ENCODE assay signal across 9 cellular contexts in the genomic region with DNA sequence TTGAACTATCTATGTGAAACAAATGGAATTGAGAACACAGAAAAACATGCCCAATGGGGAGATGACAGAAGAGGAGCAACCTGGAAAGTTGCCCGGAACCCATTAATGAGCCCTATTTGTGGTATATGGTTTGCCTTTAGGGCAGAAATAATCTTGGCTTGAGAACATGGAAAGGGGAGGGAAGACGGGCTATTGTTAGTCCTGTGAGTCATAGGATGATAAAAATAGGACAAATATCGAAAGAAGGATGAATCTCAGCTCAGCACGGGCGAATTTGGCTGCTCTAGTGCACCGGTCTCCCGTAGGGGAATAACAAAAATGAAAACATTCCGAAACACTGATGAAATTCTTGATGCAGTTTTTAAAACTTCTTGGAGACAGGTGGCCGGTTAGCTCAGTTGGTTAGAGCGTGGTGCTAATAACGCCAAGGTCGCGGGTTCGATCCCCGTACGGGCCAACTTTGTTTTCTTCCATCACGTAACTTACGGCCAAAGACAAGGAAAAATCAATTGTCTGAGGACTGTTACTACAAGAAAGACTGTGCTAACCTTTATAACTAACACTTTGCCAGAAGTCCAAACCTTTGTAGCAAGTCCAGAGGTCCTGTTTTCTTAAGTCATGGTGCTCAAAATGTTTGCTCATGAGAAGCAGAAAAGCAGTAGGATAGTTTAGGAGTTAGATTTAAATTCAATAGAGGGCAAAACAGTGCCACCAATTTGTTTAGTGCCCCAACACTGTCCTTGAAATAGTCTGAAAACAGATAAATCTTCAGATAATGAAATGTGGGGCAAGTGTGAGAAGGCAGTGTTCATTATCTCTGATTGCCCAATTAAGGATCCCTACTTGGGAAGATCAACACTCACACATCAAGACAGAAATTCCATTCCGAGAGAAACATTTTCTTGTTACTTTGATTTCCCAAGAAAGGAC. TPM values are rescaled to one million over a fixed set of nuclear protein-coding genes. Genes with fewer than 3 reads are reported as not detected.
DNase-seq lines count a peak whose midpoint lies in the region; ATAC-seq and TF ChIP-seq lines count a peak whose summit lies in the region.
"Had no signal": no experiment of that assay in that cellular context is flagged by ENCODE, and none has a peak within 500 bp of the region (broad histone marks: within the 10 kb centered on the region; RNA-seq: fewer than 3 reads in every experiment).

No MANE protein-coding gene starts in this region.

- H3K9me2 ChIP-seq in GM23338 (ENCODE audit: insufficient read depth): no peaks in the 10 kb centered on the region

- DNase-seq in DMS 273 treated with DMSO at 0.1 percent for 48 hours (lab: John Stamatoyannopoulos, UW) (peak; percentile 91), GM23338 (ENCODE audit: low spot score) (peak; percentile 84), NB4 (ENCODE audit: low read depth) (peak; percentile 90), left cardiac atrium (peak; percentile 77), posterior cingulate gyrus (peak in 9 of 10 donors; percentile 40 to 94 (median 55)), ureter (ENCODE audit: low spot score) (peak; percentile 83)
- peak; percentile 83 for DNase-seq in activated naive CD8-positive, alpha-beta T cell treated with anti-CD3 and anti-CD28 coated beads, Interleukin-2, amount 10 ng/mL, durations not matched to agents 7 days and 5 days

- POLR2A ChIA-PET in activated naive CD8-positive, alpha-beta T cell treated with anti-CD3 and anti-CD28 coated beads, Interleukin-2, amount 10 ng/mL, durations not matched to agents 7 days and 5 days (lab: Charles Lee): interaction anchor here (1.0 to 2.7 kb wide), 5 partner anchors 16 to 395 kb away, joined by 3 to 24 read pairs (median 5); a partner anchor contains a TSS

- no peaks in the 10 kb centered on the region for H4K20me1 ChIP-seq in GM23338 (replicated peaks; ENCODE audit: insufficient read depth)

- no peaks in the 10 kb centered on the region for H3K4me1 ChIP-seq in GM23338 (ENCODE audit: insufficient read depth)

- no peak overlapping the region for H3K4me3 Mint-ChIP-seq in GM23338
- H3K4me3 Mint-ChIP-seq in activated naive CD8-positive, alpha-beta T cell treated with anti-CD3 and anti-CD28 coated beads, Interleukin-2, amount 10 ng/mL, durations not matched to agents 7 days and 5 days: no peak overlapping the region
- H3K4me3 Mint-ChIP-seq: activated naive CD8-positive, alpha-beta T cell had no signal

- H3K27ac ChIP-seq in GM23338 (ENCODE audit: low read depth): peak overlapping the region; percentile 28

- H3K27ac Mint-ChIP-seq in GM23338: no peak overlapping the region
- no peak overlapping the region for H3K27ac Mint-ChIP-seq in activated naive CD8-positive, alpha-beta T cell treated with anti-CD3 and anti-CD28 coated beads, Interleukin-2, amount 10 ng/mL, durations not matched to agents 7 days and 5 days

- peaks cover 5% of the 10 kb centered on the region; the same call in 2 of the 3 replicates for H3K9me3 Mint-ChIP-seq in GM23338
- H3K9me3 Mint-ChIP-seq in activated naive CD8-positive, alpha-beta T cell treated with anti-CD3 and anti-CD28 coated beads, Interleukin-2, amount 10 ng/mL, durations not matched to agents 7 days and 5 days: no peaks in the 10 kb centered on the region

- TF ChIP-seq CTCF in GM23338 (conservative IDR thresholded peaks at IDR 0.05; ENCODE audit: low read depth in 2 of 2): no peak
- TF ChIP-seq CTCF in NB4 (IDR thresholded peaks at IDR 0.05; ENCODE audit: low read depth, low read length): no peak

- peak; percentile 35 for ATAC-seq in GM23338
- peak; percentile 71 for ATAC-seq in SK-N-SH treated with all-trans-retinoic acid at 6 μM for 48 hours
- ATAC-seq in activated naive CD8-positive, alpha-beta T cell treated with anti-CD3 and anti-CD28 coated beads, Interleukin-2, amount 10 ng/mL, durations not matched to agents 7 days and 5 days (ENCODE audit: low read depth): peak; percentile 57
- peak; percentile 81 to 89 for ATAC-seq in left cardiac atrium

- 0 out of 2 replicates have a peak, but pooled peaks cover 2% of the 10 kb centered on the region for H3F3A ChIP-seq in GM23338 (replicated peaks; ENCODE audit: low read depth)

- H2AFZ ChIP-seq in GM23338: peak overlapping the region; percentile 84

- H3K79me2 ChIP-seq in GM23338 (replicated peaks; ENCODE audit: insufficient read depth): no peaks in the 10 kb centered on the region

- no peaks in the 10 kb centered on the region for H3K36me3 Mint-ChIP-seq in GM23338 (ENCODE audit: low read depth)
- H3K36me3 Mint-ChIP-seq in activated naive CD8-positive, alpha-beta T cell treated with anti-CD3 and anti-CD28 coated beads, Interleukin-2, amount 10 ng/mL, durations not matched to agents 7 days and 5 days: no peaks in the 10 kb centered on the region
- H3K36me3 Mint-ChIP-seq: activated naive CD8-positive, alpha-beta T cell had no signal

- H3K36me3 ChIP-seq in GM23338 (ENCODE audit: insufficient read depth): no peaks in the 10 kb centered on the region

- intact Hi-C loops in left cardiac atrium (cut with DNase I): loop anchor here in 1 of 2 donors (2.0 kb wide), 2 partner anchors 15 to 33 kb away; no protein-coding TSS in a partner anchor
- intact Hi-C loops in posterior cingulate gyrus (cut with DNase I): loop anchor here (1.0 to 10.0 kb wide), 3 partner anchors 14 to 239 kb away; a partner anchor contains a TSS

- H3K4me1 Mint-ChIP-seq in GM23338: peaks cover 14% of the 10 kb centered on the region; the same call in 2 of the 3 replicates
- peaks cover 19% of the 10 kb centered on the region for H3K4me1 Mint-ChIP-seq in activated naive CD8-positive, alpha-beta T cell treated with anti-CD3 and anti-CD28 coated beads, Interleukin-2, amount 10 ng/mL, durations not matched to agents 7 days and 5 days

- H3K27me3 ChIP-seq in GM23338 (ENCODE audit: insufficient read depth): no peaks in the 10 kb centered on the region

- H3K27me3 Mint-ChIP-seq in GM23338 (ENCODE audit: insufficient read depth, low read depth, poor library complexity): peaks cover 21% of the 10 kb centered on the region
- H3K27me3 Mint-ChIP-seq in activated naive CD8-positive, alpha-beta T cell treated with anti-CD3 and anti-CD28 coated beads, Interleukin-2, amount 10 ng/mL, durations not matched to agents 7 days and 5 days: no peaks in the 10 kb centered on the region
- H3K27me3 Mint-ChIP-seq: activated naive CD8-positive, alpha-beta T cell had no signal

- H3K4me3 ChIP-seq in GM23338 (peak overlapping the region; percentile 70), NB4 (ENCODE audit: low read depth, low read length) (peak overlapping the region; percentile 88)

- H3K4me2 ChIP-seq in GM23338: peak overlapping the region; percentile 83

- no peak for TF ChIP-seq POLR2A in NB4 (IDR thresholded peaks at IDR 0.05; ENCODE audit: extremely low read depth, insufficient read length)

TF ChIP-seq in GM23338, 12 proteins besides CTCF, POLR2A, EP300 and RAD21 (continues in another document):
- no peak for TF ChIP-seq EZH2 (IDR thresholded peaks at IDR 0.05; ENCODE audit: low read depth, unreplicated experiment)
- TF ChIP-seq CREB1 (CRISPR knock-in tag; IDR thresholded peaks at IDR 0.05; ENCODE audit: low read depth): no peak
- no peak for TF ChIP-seq ZNF114 (CRISPR knock-in tag; IDR thresholded peaks at IDR 0.05)
- TF ChIP-seq EZH2phosphoT487 (IDR thresholded peaks at IDR 0.05; ENCODE audit: unreplicated experiment): no peak
- TF ChIP-seq STAT1 (IDR thresholded peaks at IDR 0.05; ENCODE audit: unreplicated experiment): no peak

TF ChIP-seq in SK-N-SH treated with all-trans-retinoic acid at 6 μM for 48 hours, 23 proteins besides CTCF, POLR2A, EP300 and RAD21 (continues in another document):
- TF ChIP-seq, protein P1, sequence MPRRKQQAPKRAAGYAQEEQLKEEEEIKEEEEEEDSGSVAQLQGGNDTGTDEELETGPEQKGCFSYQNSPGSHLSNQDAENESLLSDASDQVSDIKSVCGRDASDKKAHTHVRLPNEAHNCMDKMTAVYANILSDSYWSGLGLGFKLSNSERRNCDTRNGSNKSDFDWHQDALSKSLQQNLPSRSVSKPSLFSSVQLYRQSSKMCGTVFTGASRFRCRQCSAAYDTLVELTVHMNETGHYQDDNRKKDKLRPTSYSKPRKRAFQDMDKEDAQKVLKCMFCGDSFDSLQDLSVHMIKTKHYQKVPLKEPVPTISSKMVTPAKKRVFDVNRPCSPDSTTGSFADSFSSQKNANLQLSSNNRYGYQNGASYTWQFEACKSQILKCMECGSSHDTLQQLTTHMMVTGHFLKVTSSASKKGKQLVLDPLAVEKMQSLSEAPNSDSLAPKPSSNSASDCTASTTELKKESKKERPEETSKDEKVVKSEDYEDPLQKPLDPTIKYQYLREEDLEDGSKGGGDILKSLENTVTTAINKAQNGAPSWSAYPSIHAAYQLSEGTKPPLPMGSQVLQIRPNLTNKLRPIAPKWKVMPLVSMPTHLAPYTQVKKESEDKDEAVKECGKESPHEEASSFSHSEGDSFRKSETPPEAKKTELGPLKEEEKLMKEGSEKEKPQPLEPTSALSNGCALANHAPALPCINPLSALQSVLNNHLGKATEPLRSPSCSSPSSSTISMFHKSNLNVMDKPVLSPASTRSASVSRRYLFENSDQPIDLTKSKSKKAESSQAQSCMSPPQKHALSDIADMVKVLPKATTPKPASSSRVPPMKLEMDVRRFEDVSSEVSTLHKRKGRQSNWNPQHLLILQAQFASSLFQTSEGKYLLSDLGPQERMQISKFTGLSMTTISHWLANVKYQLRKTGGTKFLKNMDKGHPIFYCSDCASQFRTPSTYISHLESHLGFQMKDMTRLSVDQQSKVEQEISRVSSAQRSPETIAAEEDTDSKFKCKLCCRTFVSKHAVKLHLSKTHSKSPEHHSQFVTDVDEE (CRISPR knock-in tag; IDR thresholded peaks at IDR 0.05): no peak

RNA-seq across cellular contexts. Expression of a gene that starts 15.8 kb away (rescaled TPM):
- total RNA-seq in GM23338 (2014; rRNA removed; shearing (Covaris generic)): 76.5 and 91.4 TPM in 2 replicates
- 26.2 and 35.3 TPM in 2 replicates for polyA plus RNA-seq in GM23338 (2016; fragmentation: Nextera tagmentation; extraction: Ambion mirVana)
- total RNA-seq in activated naive CD8-positive, alpha-beta T cell treated with anti-CD3 and anti-CD28 coated beads, Interleukin-2, amount 10 ng/mL, durations not matched to agents 7 days and 5 days: 10 to 100 TPM; 83.1 to 86.4 TPM
- total RNA-seq in left cardiac atrium: 10 to 100 TPM; 29.4 to 38.6 TPM
- total RNA-seq in ureter: 75.3 TPM

RNA-seq across cellular contexts. Expression of a gene that starts 42.7 kb away (rescaled TPM):
- total RNA-seq in GM23338 (2014; rRNA removed; shearing (Covaris generic)): 25.7 and 28.9 TPM in 2 replicates
- polyA plus RNA-seq in GM23338 (2016; fragmentation: Nextera tagmentation; extraction: Ambion mirVana): 28.5 and 29.1 TPM in 2 replicates
- 10 to 100 TPM; 28.3 to 31.7 TPM for total RNA-seq in activated naive CD8-positive, alpha-beta T cell treated with anti-CD3 and anti-CD28 coated beads, Interleukin-2, amount 10 ng/mL, durations not matched to agents 7 days and 5 days
- 10 to 100 TPM in 1 of 2 donors, 1 to 10 TPM in 1; 8.2 to 10.7 TPM for total RNA-seq in left cardiac atrium
- total RNA-seq in ureter: 17.0 TPM

RNA-seq across cellular contexts. Expression of a gene that starts 53.9 kb away (rescaled TPM):
- 0.38 and 0.50 TPM in 2 replicates for total RNA-seq in GM23338 (2014; rRNA removed; shearing (Covaris generic))
- polyA plus RNA-seq in GM23338 (2016; fragmentation: Nextera tagmentation; extraction: Ambion mirVana): 0.09 and 0.13 TPM in 2 replicates
- total RNA-seq in activated naive CD8-positive, alpha-beta T cell treated with anti-CD3 and anti-CD28 coated beads, Interleukin-2, amount 10 ng/mL, durations not matched to agents 7 days and 5 days: under 1 TPM in 1 of 2 experiments, not detected in 1; 0.11 TPM
- total RNA-seq in left cardiac atrium (not detected), ureter (not detected)

Comparison
In these comparisons a context has a peak if more than half of its experiments do, and no peak if none do; other contexts are left out.
1. Peak in every context shown above with its lines: DNase-seq, ATAC-seq, H3K4me3 ChIP-seq and H3K27ac ChIP-seq.
2. ATAC-seq: peak in every context shown above with its lines; median percentile 85 in left cardiac atrium; 71 in SK-N-SH treated with all-trans-retinoic acid at 6 μM for 48 hours; 57 in activated naive CD8-positive, alpha-beta T cell treated with anti-CD3 and anti-CD28 coated beads, Interleukin-2, amount 10 ng/mL, durations not matched to agents 7 days and 5 days; 35 in GM23338.